ENCODE assay signal across 8 cellular contexts in the genomic region with DNA sequence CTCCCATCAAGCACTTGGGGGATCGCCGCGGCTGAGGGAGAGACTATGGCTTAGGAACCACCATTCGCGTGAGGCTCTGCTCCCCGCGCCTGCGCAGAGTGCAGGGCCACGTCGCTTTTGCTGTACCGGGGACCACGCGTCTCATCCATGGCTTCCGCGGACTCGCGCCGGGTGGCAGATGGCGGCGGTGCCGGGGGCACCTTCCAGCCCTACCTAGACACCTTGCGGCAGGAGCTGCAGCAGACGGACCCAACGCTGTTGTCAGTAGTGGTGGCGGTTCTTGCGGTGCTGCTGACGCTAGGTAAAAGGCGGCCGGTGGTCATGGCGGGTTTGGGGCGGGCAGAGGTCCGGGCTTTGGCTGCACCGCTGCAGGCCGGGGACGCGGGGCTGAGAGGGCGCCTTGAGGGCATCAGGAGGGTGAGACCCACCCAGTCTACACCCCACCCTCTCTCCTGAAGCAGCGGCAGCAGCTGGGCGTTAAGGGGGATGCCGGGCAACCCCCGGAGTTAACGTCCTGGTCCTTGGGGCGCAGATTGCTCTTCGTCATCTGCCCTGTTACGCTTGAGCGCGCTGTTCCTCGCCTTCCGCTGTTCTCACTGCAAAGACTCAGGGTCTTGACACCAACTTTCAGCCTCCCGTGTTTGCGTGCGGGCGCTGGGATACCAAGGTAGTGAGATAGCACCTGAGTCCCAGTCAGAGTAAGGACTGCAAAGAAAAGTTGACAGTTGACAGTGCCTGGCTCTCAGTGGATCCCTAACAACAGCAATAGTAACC. TPM values are rescaled to one million over a fixed set of nuclear protein-coding genes. Genes with fewer than 3 reads are reported as not detected.
DNase-seq lines count a peak whose midpoint lies in the region; ATAC-seq and TF ChIP-seq lines count a peak whose summit lies in the region.

A gene with protein sequence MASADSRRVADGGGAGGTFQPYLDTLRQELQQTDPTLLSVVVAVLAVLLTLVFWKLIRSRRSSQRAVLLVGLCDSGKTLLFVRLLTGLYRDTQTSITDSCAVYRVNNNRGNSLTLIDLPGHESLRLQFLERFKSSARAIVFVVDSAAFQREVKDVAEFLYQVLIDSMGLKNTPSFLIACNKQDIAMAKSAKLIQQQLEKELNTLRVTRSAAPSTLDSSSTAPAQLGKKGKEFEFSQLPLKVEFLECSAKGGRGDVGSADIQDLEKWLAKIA (plus strand): TSS at position 114 of the 774 bp plus-strand sequence. CDS start 34 bp downstream, at position 148.

- H3K27ac ChIP-seq in hepatocyte = peak within 1 kb of the TSS; percentile 74
- H3K27ac ChIP-seq in aorta (ENCODE audit: low read depth in 1 of 2, low read length in 2 of 2) = no peak within 1 kb of the TSS

- no peaks in the 10 kb centered on the region for H3K9me3 ChIP-seq in hepatocyte (ENCODE audit: low read depth)
- H3K9me3 ChIP-seq in aorta (ENCODE audit: control insufficient read depth, low read length) = no peaks in the 10 kb centered on the region

- ATAC-seq in GM18511 (IDR thresholded peaks at IDR 0.05; ENCODE audit: unreplicated experiment) (peak; percentile 99), HG03025 (IDR thresholded peaks at IDR 0.05; ENCODE audit: low FRiP score, unreplicated experiment) (peak; percentile 97), aorta (ENCODE audit: low FRiP score) (peak; percentile 100)

- peaks cover 30% of the 10 kb centered on the region for H3K79me2 ChIP-seq in hepatocyte

- H3K4me1 ChIP-seq in hepatocyte (ENCODE audit: insufficient read depth) = peaks cover 3% of the 10 kb centered on the region
- no peaks in the 10 kb centered on the region for H3K4me1 ChIP-seq in aorta (ENCODE audit: control insufficient read depth in 1 of 2, insufficient read depth in 2 of 2, low read length in 2 of 2)

- 1% methylated on average over 53 of the region's 53 CpGs for WGBS in hepatocyte (ENCODE audit: low lambda C conversion rate, missing lambda C conversion rate)
- 0 to 1% methylated on average over 53 of the region's 53 CpGs for WGBS in aorta, 2 donors

- H3K36me3 ChIP-seq in hepatocyte (replicated peaks; ENCODE audit: insufficient read depth, low read depth) (no peaks in the 10 kb centered on the region), aorta (ENCODE audit: control insufficient read depth in 1 of 2, insufficient read depth in 2 of 2, low read length in 1 of 2) (peaks cover 0 to under 1% of the 10 kb centered on the region in 2 donors)

- TF ChIP-seq CTCF in astrocyte of the cerebellum (IDR thresholded peaks at IDR 0.05; ENCODE audit: low read depth, low read length, missing control alignments) (no peak), hepatocyte (IDR thresholded peaks at IDR 0.05; ENCODE audit: poor library complexity) (no peak)

- H3K27me3 ChIP-seq in hepatocyte (no peaks in the 10 kb centered on the region), aorta (ENCODE audit: control insufficient read depth in 1 of 2, insufficient read depth in 2 of 2, low read length in 1 of 2) (no peaks in the 10 kb centered on the region)

- H2AFZ ChIP-seq in hepatocyte = peak within 1 kb of the TSS; percentile 87

- in situ Hi-C loops in astrocyte of the cerebellum (cut with HindIII; ENCODE audit: low sequenced_read_pairs) = no loop called here

- no peaks in the 10 kb centered on the region for H4K20me1 ChIP-seq in hepatocyte (ENCODE audit: insufficient read depth, poor library complexity, severe bottlenecking)

- DNase-seq in NCI-H2029 treated with DMSO at 0.1 percent for 48 hours (lab: John Stamatoyannopoulos, UW) (peak; percentile 65), T-helper 22 cell (ENCODE audit: low read depth) (peak; percentile 95), astrocyte of the cerebellum (ENCODE audit: low read depth) (peak; percentile 78), hepatocyte (ENCODE audit: low spot score) (peak; percentile 97), renal cortical epithelial cell (ENCODE audit: low read depth) (peak; percentile 85), aorta (peak; percentile 97 to 98)

- no peaks in the 10 kb centered on the region for H3K9me2 ChIP-seq in hepatocyte (replicated peaks; ENCODE audit: insufficient read depth)

- peak within 1 kb of the TSS; percentile 92 for H3K4me3 ChIP-seq in astrocyte of the cerebellum (ENCODE audit: low read depth, low read length)
- H3K4me3 ChIP-seq in hepatocyte = peak within 1 kb of the TSS; percentile 48
- peak within 1 kb of the TSS; percentile 70 to 71 for H3K4me3 ChIP-seq in aorta (ENCODE audit: low read length in 2 of 2)

- peak within 1 kb of the TSS; percentile 88 for H3K4me2 ChIP-seq in hepatocyte

- intact Hi-C loops in aorta (cut with DNase I) = no loop called here

RNA-seq across cellular contexts. Expression of the gene that starts here (rescaled TPM):
- 94.3 and 94.4 TPM in 2 replicates for total RNA-seq in hepatocyte
- 107 and 129 TPM in 2 replicates for polyA plus RNA-seq in hepatocyte
- total RNA-seq in renal cortical epithelial cell = 64.7 and 120 TPM in 2 replicates
- total RNA-seq in aorta = 10 to 100 TPM; 32.9 to 33.6 TPM
- polyA plus RNA-seq in aorta = 10 to 100 TPM in 1 of 2 donors, 1 to 10 TPM in 1; 8.6 to 18.0 TPM
